Comparison of ENCODE assay signal across 10 cellular contexts in the genomic region with DNA sequence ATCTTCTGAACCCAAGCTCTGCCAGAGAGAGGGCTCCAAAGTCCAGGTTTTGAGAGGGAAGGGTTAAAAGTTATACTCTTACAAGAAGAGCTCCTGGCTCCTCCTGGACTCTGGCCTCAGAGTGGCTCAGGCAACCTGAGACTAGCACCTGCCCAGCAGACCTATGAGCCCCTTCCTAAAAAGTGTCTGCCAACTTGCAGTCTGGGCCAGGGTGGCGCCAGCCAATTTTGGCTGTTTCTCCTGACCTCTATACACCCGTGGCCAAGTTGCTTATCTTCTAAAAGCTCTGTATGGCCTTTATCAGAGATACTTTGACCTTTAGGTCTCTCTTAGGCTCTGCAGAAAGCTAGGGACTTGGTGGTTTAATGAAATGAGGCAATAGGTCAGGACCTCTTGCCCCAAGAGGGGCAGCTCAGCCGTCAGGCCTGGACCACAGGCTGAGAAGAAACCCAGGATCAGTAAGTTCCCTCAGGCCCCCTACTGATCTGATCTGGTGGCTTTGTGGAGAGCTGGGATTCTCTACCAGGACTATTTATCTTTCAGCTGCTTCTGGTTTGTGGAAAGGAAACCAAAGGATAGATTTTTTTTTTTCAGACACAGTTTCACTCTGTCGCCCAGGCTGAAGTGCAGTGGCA. TPM values are rescaled to one million over a fixed set of nuclear protein-coding genes. Genes with fewer than 3 reads are reported as not detected.
A peak's percentile ranks its signal among the peaks of the same experiment; 100 is the strongest.
DNase-seq lines count a peak whose midpoint lies in the region; ATAC-seq lines count a peak whose summit lies in the region.
"Had no signal": no experiment of that assay in that cellular context is flagged by ENCODE, and none has a peak within 500 bp of the region (broad histone marks: within the 10 kb centered on the region; RNA-seq: fewer than 3 reads in every experiment).

No MANE protein-coding gene starts in this region.

- peak overlapping the region; percentile 56; the same call in 1 of the 2 replicates for H2AFZ ChIP-seq in GM23248

- DNase-seq in GM23248: peak; percentile 15
- no peak for DNase-seq in NCI-H446 treated with DMSO at 0.1 percent for 48 hours (lab: John Stamatoyannopoulos, UW)
- DNase-seq in NCI-H1048 (lab: John Stamatoyannopoulos, UW): no peak
- no peak for DNase-seq in Ammon's horn (ENCODE audit: low spot score)
- DNase-seq: activated CD4-positive, CD25-positive, alpha-beta regulatory T cell; COR-L47 had no signal

- H3K4me1 ChIP-seq in GM23248 (ENCODE audit: insufficient read depth) (peaks cover 28% of the 10 kb centered on the region), skeletal muscle tissue (ENCODE audit: control insufficient read depth in 3 of 3, insufficient read depth in 3 of 3, low read length in 3 of 3) (peaks cover 35 to 62% (median 46%) of the 10 kb centered on the region in 3 donors)

- H3K36me3 ChIP-seq in GM23248 (ENCODE audit: low read depth): no peaks in the 10 kb centered on the region
- peaks cover 0 to 10% (median 5%) of the 10 kb centered on the region in 3 donors for H3K36me3 ChIP-seq in skeletal muscle tissue (ENCODE audit: control insufficient read depth in 3 of 3, insufficient read depth in 3 of 3, low read length in 3 of 3)

- no peak for ATAC-seq in HG03045 (IDR thresholded peaks at IDR 0.05; ENCODE audit: unreplicated experiment)

- H3K27me3 ChIP-seq in GM23248 (replicated peaks; ENCODE audit: insufficient read depth) (no peaks in the 10 kb centered on the region), layer of hippocampus (ENCODE audit: control insufficient read depth, insufficient read depth, low read length) (no peaks in the 10 kb centered on the region), skeletal muscle tissue (ENCODE audit: control insufficient read depth in 3 of 3, insufficient read depth in 3 of 3, low read length in 3 of 3) (no peaks in the 10 kb centered on the region)

- H3K79me2 ChIP-seq in GM23248 (ENCODE audit: insufficient read depth): no peaks in the 10 kb centered on the region

- H3K9me2 ChIP-seq in GM23248 (ENCODE audit: insufficient read depth): no peaks in the 10 kb centered on the region

- H3K27ac ChIP-seq in GM23248: peak overlapping the region; percentile 77
- H3K27ac ChIP-seq in adipose tissue (ENCODE audit: low read depth, low read length): peak overlapping the region; percentile 6
- peak overlapping the region; percentile 86 for H3K27ac ChIP-seq in layer of hippocampus (ENCODE audit: low read depth, low read length)
- peak overlapping the region; percentile 92 for H3K27ac ChIP-seq in skeletal muscle tissue (ENCODE audit: low read depth, low read length)

- H3K9me3 ChIP-seq in GM23248 (ENCODE audit: low read depth) (no peaks in the 10 kb centered on the region), skeletal muscle tissue (ENCODE audit: control insufficient read depth in 3 of 3, low read length in 3 of 3) (no peaks in the 10 kb centered on the region)

- peak overlapping the region; percentile 54 for H3K4me2 ChIP-seq in GM23248 (ENCODE audit: unreplicated experiment)

- H3K9ac ChIP-seq in GM23248 (peak overlapping the region; percentile 62), skeletal muscle tissue (ENCODE audit: low read depth in 1 of 3, low read length in 3 of 3) (peak overlapping the region; percentile 74 to 83 (median 81))

- in situ Hi-C loops in GM23248 (cut with MboI): no loop called here

- H3K4me3 ChIP-seq in GM23248: no peak overlapping the region
- peak overlapping the region in 2 of 3 donors; percentile 10 to 61 for H3K4me3 ChIP-seq in skeletal muscle tissue (ENCODE audit: low read length in 3 of 3)

- 79 to 81% methylated on average over 4 of the region's 4 CpGs for WGBS in GM23248 (ENCODE audit: low coverage in 1 of 2, low lambda C conversion rate in 2 of 2, missing lambda C conversion rate in 2 of 2), 2 experiments
- WGBS in adipose tissue, 3 donors: 34 to 58% (median 56%) methylated on average over 4 of the region's 4 CpGs

- H4K20me1 ChIP-seq in GM23248 (ENCODE audit: insufficient read depth): no peaks in the 10 kb centered on the region

- H3F3A ChIP-seq in GM23248 (ENCODE audit: insufficient read depth): peaks cover 27% of the 10 kb centered on the region

RNA-seq across cellular contexts. Expression of a gene that starts 10.3 kb away (rescaled TPM):
- total RNA-seq in GM23248 (2014; rRNA removed; shearing (Covaris generic)): 0.11 TPM in 1 of 2 replicates, not detected in the other
- polyA plus RNA-seq in GM23248 (2016; fragmentation: Nextera tagmentation; extraction: Ambion mirVana) (0.22 TPM in 1 of 2 replicates, not detected in the other), adipose tissue (under 1 TPM; 0.48 to 0.80 (median 0.67) TPM)
- total RNA-seq in skeletal muscle tissue: 1.6 TPM

RNA-seq across cellular contexts. Expression of a gene that starts 36.6 kb away (rescaled TPM):
- 2.4 TPM in 1 of 2 replicates, not detected in the other for total RNA-seq in GM23248 (2014; rRNA removed; shearing (Covaris generic))
- polyA plus RNA-seq in GM23248 (2016; fragmentation: Nextera tagmentation; extraction: Ambion mirVana) (2.0 and 2.8 TPM in 2 replicates), adipose tissue (10 to 100 TPM; 21.4 to 86.4 (median 72.2) TPM)
- total RNA-seq in skeletal muscle tissue: 25.1 TPM

Comparison
In these comparisons a context has a peak if more than half of its experiments do, and no peak if none do; other contexts are left out.
1. H3K27ac ChIP-seq: peak in every context shown above with its lines; median percentile 92 in skeletal muscle tissue; 86 in layer of hippocampus; 77 in GM23248; 6 in adipose tissue.